In the genomic region with DNA sequence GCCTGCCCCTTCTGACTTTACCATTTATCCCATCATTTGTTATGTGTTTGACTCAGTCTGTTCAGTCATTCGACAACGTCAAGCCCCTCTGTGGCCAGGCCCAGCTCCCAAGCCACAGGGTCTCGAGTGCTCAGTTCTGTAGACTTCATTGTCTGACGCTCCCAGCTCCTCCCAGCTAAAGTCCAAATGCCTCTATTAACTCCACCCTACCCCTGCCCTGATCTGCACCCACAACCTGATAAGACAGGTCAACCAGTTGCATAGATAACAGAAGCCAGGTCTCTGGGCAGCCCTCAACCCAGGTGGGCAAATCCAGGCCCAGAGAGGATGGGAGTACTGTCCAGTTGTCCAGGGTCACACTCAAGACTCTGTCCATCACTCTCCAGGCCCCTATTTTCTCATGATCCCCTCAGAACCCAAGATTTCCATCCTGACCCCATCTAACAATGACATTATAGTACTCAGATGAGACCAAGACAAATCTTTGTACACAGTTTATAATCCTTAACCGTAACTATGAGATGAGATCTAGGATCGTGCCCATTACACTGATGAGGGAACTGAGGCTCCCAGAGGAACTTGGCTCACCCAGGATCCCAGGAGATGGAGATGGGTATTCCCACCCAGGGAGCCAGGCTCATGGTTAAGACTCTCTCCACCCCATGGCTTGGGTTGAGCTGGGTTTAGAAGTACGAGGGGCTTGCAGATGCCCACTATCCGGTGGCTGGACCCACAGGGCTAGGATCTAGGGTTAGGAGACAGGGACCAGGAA, we compare ENCODE assay signal across 19 cellular contexts. TPM values are rescaled to one million over a fixed set of nuclear protein-coding genes. Genes with fewer than 3 reads are reported as not detected.
DNase-seq lines count a peak whose midpoint lies in the region; ATAC-seq and TF ChIP-seq lines count a peak whose summit lies in the region.
"Had no signal": no experiment of that assay in that cellular context is flagged by ENCODE, and none has a peak within 500 bp of the region (broad histone marks: within the 10 kb centered on the region; RNA-seq: fewer than 3 reads in every experiment).

No MANE protein-coding gene starts in this region.

- no peaks in the 10 kb centered on the region for H3K9me3 Mint-ChIP-seq in naive thymus-derived CD8-positive, alpha-beta T cell
- H3K9me3 Mint-ChIP-seq: activated naive CD8-positive, alpha-beta T cell treated with anti-CD3 and anti-CD28 coated beads, Interleukin-2, amount 10 ng/mL, durations not matched to agents 7 days and 5 days had no signal

- H3K27me3 Mint-ChIP-seq in naive thymus-derived CD8-positive, alpha-beta T cell, result peaks cover 9 to 27% (median 17%) of the 10 kb centered on the region in 5 donors

- no peaks in the 10 kb centered on the region for H3K4me1 ChIP-seq in HAP-1
- H3K4me1 ChIP-seq: foreskin keratinocyte had no signal

- peaks cover 3 to 13% (median 9%) of the 10 kb centered on the region in 4 donors for H3K4me1 Mint-ChIP-seq in naive thymus-derived CD8-positive, alpha-beta T cell

- peaks cover 8% of the 10 kb centered on the region for H3K36me3 ChIP-seq in HAP-1 (replicated peaks)

- ATAC-seq in naive thymus-derived CD8-positive, alpha-beta T cell, result no peak
- no peak for ATAC-seq in HG03457 (IDR thresholded peaks at IDR 0.05; ENCODE audit: unreplicated experiment)
- ATAC-seq: foreskin keratinocyte had no signal

- CTCF ChIA-PET in HEK293T (lab: Yijun Ruan, JAX), result no interaction called here

- no peak for DNase-seq in AG09309 (ENCODE audit: low read depth)
- peak; percentile 72 for DNase-seq in HuH-7 (ENCODE audit: low spot score)
- no peak for DNase-seq in fibroblast of villous mesenchyme (ENCODE audit: low read depth)
- no peak for DNase-seq in naive thymus-derived CD8-positive, alpha-beta T cell
- DNase-seq in HEK293T (ENCODE audit: extremely low spot score), result no peak
- no peak for DNase-seq in HAP-1 (ENCODE audit: low spot score in 2 of 2)
- no peak for DNase-seq in EL
- DNase-seq: ACHN; activated CD4-positive, alpha-beta T cell treated with anti-CD3 and anti-CD28 coated beads, Interleukin-2, amount 50 U/mL, for 1 hour; activated naive CD8-positive, alpha-beta T cell treated with anti-CD3 and anti-CD28 coated beads, Interleukin-2, amount 10 ng/mL, durations not matched to agents 7 days and 5 days; foreskin keratinocyte; KBM-7; NCI-H1092 treated with DMSO at 0.1 percent for 48 hours; NCI-H2171; NK-92 treated with Interleukin-12 subunit alpha and Interleukin-12 subunit beta, amount 100 ng/mL, for 24 hours; T-helper 9 cell had no signal

- H3K36me3 Mint-ChIP-seq in naive thymus-derived CD8-positive, alpha-beta T cell, result peaks cover 0 to 25% (median 15%) of the 10 kb centered on the region in 3 donors

- peak overlapping the region; percentile 38; the same call in 1 of the 2 replicates for H3K4me3 ChIP-seq in AG09309 (ENCODE audit: control insufficient read depth, low read depth, low read length)
- H3K4me3 ChIP-seq in fibroblast of villous mesenchyme (ENCODE audit: low read depth, low read length), result peak overlapping the region; percentile 49
- no peak overlapping the region for H3K4me3 ChIP-seq in HAP-1

- no peaks in the 10 kb centered on the region for H3K27me3 ChIP-seq in HAP-1 (ENCODE audit: low read depth)

- no peaks in the 10 kb centered on the region for H3K9me3 ChIP-seq in HAP-1
- H3K9me3 ChIP-seq: mucosa of descending colon, suprapubic skin had no signal

- in situ Hi-C loops in HAP-1 (cut with MboI; ENCODE audit: low sequenced_read_pairs), result no loop called here

- TF ChIP-seq CTCF in AG09309 (IDR thresholded peaks at IDR 0.05; ENCODE audit: control insufficient read depth, insufficient read depth, low read depth, low read length, missing control alignments), result no peak
- TF ChIP-seq CTCF in fibroblast of villous mesenchyme (IDR thresholded peaks at IDR 0.05; ENCODE audit: insufficient read depth, low read depth, low read length), result no peak

- H3K27ac Mint-ChIP-seq in naive thymus-derived CD8-positive, alpha-beta T cell, result no peak overlapping the region
- H3K27ac Mint-ChIP-seq: activated naive CD8-positive, alpha-beta T cell treated with anti-CD3 and anti-CD28 coated beads, Interleukin-2, amount 10 ng/mL, durations not matched to agents 7 days and 5 days had no signal

- POLR2A ChIA-PET in naive thymus-derived CD8-positive, alpha-beta T cell (lab: Charles Lee), result no interaction called here
- POLR2A ChIA-PET in HEK293T (lab: Yijun Ruan, JAX), result no interaction called here

- peak overlapping the region in 6 of 10 donors; percentile 20 to 74 (median 45) for H3K4me3 Mint-ChIP-seq in naive thymus-derived CD8-positive, alpha-beta T cell
- H3K4me3 Mint-ChIP-seq: activated naive CD8-positive, alpha-beta T cell treated with anti-CD3 and anti-CD28 coated beads, Interleukin-2, amount 10 ng/mL, durations not matched to agents 7 days and 5 days had no signal

TF ChIP-seq in HEK293T, 16 proteins besides CTCF, POLR2A, EP300 and RAD21:
- no peak for TF ChIP-seq SUZ12 (IDR thresholded peaks at IDR 0.05)
- TF ChIP-seq TARDBP (IDR thresholded peaks at IDR 0.05), result no peak
- TF ChIP-seq FOXA1 (IDR thresholded peaks at IDR 0.05), result no peak
- no peak for TF ChIP-seq ELF4 (IDR thresholded peaks at IDR 0.05)
- TF ChIP-seq BHLHE40 (IDR thresholded peaks at IDR 0.05; ENCODE audit: borderline replicate concordance), result no peak
- no peak for TF ChIP-seq CTBP1 (IDR thresholded peaks at IDR 0.05; ENCODE audit: borderline replicate concordance)

RNA-seq across cellular contexts. Expression of a gene that starts 1.1 kb away (rescaled TPM):
- total RNA-seq in fibroblast of villous mesenchyme, result 0.86 and 1.3 TPM in 2 replicates
- total RNA-seq in naive thymus-derived CD8-positive, alpha-beta T cell, result not detected
- not detected for polyA plus RNA-seq in naive thymus-derived CD8-positive, alpha-beta T cell
- total RNA-seq: activated naive CD8-positive, alpha-beta T cell treated with anti-CD3 and anti-CD28 coated beads, Interleukin-2, amount 10 ng/mL, durations not matched to agents 7 days and 5 days; foreskin keratinocyte had no signal

RNA-seq across cellular contexts. Expression of a gene that starts 48.3 kb away (rescaled TPM):
- total RNA-seq in fibroblast of villous mesenchyme, result 22.5 and 27.4 TPM in 2 replicates
- total RNA-seq in naive thymus-derived CD8-positive, alpha-beta T cell, result 10 to 100 TPM; 97.0 to 97.9 TPM
- 10 to 100 TPM; 24.7 to 42.2 (median 30.2) TPM for polyA plus RNA-seq in naive thymus-derived CD8-positive, alpha-beta T cell

RNA-seq across cellular contexts. Expression of a gene that starts 48.6 kb away (rescaled TPM):
- total RNA-seq in fibroblast of villous mesenchyme, result 30.6 and 32.4 TPM in 2 replicates
- total RNA-seq in naive thymus-derived CD8-positive, alpha-beta T cell, result 100 to 1,000 TPM; 162 to 172 TPM
- polyA plus RNA-seq in naive thymus-derived CD8-positive, alpha-beta T cell, result 10 to 100 TPM; 20.3 to 24.3 (median 20.6) TPM
